ENCODE assay signal across 9 cellular contexts in genomic region chr11:61700221-61700620, GRCh38. TPM values are rescaled to one million over a fixed set of nuclear protein-coding genes. Genes with fewer than 3 reads are reported as not detected.
DNase-seq lines count a peak whose midpoint lies in the region; ATAC-seq and TF ChIP-seq lines count a peak whose summit lies in the region.
"Had no signal": no experiment of that assay in that cellular context is flagged by ENCODE, and none has a peak within 500 bp of the region (broad histone marks: within the 10 kb centered on the region; RNA-seq: fewer than 3 reads in every experiment).

No MANE protein-coding gene starts in this region.

- intact Hi-C loops in body of pancreas (cut with DNase I) = no loop called here

- no peak for TF ChIP-seq CTCF in AG10803 (conservative IDR thresholded peaks at IDR 0.05; ENCODE audit: low read length)
- TF ChIP-seq CTCF in body of pancreas (IDR thresholded peaks at IDR 0.05) = peak in 1 of 7 experiments; percentile 6

- DNase-seq in AG10803 (ENCODE audit: low read depth) (peak; percentile 59), MV-4-11 (lab: John Stamatoyannopoulos, UW) (peak; percentile 86), body of pancreas (peak; percentile 66 to 89 (median 83)), kidney glomerular epithelial cell (lab: John Stamatoyannopoulos, UW) (peak; percentile 14), anterior cingulate cortex (lab: John Stamatoyannopoulos, UW) (no peak)
- no peak for DNase-seq in stimulated activated naive CD8-positive, alpha-beta T cell treated with anti-CD3 and anti-CD28 coated beads, Interleukin-15, Interleukin-2, amounts not matched to agents 100 U/mL and 50 U/mL, for 24 hours
- DNase-seq: CD4-positive, CD25-positive, alpha-beta regulatory T cell had no signal

- no peak for TF ChIP-seq POLR2A in body of pancreas (IDR thresholded peaks at IDR 0.05)

- ATAC-seq in body of pancreas (peak; percentile 48), GM18511 (IDR thresholded peaks at IDR 0.05; ENCODE audit: unreplicated experiment) (no peak), GM21367 (IDR thresholded peaks at IDR 0.05; ENCODE audit: unreplicated experiment) (no peak)
- ATAC-seq in stimulated activated naive CD8-positive, alpha-beta T cell treated with anti-CD3 and anti-CD28 coated beads, Interleukin-15, Interleukin-2, amounts not matched to agents 100 U/mL and 50 U/mL, for 24 hours = no peak

- peaks cover 66% of the 10 kb centered on the region for H3K4me1 ChIP-seq in body of pancreas

- no peaks in the 10 kb centered on the region for H3K27me3 ChIP-seq in body of pancreas

- 0 to 36% methylated on average over 1 to 5 of the region's 5 CpGs for WGBS in body of pancreas, 2 donors

- peak overlapping the region; percentile 75 to 96 (median 82) for H3K27ac ChIP-seq in body of pancreas

- H3K4me3 ChIP-seq in AG10803 (ENCODE audit: low read length) (no peak overlapping the region), body of pancreas (no peak overlapping the region)

- H3K9me3 ChIP-seq in body of pancreas = no peaks in the 10 kb centered on the region

- no peaks in the 10 kb centered on the region for H3K36me3 ChIP-seq in body of pancreas (replicated peaks in 1 of 2; ENCODE audit: insufficient read depth in 1 of 2, low read depth in 2 of 2)

RNA-seq across cellular contexts. Expression of gene DAGLA, which starts 20.0 kb away (rescaled TPM):
- total RNA-seq in body of pancreas = 1 to 10 TPM; 7.0 to 9.9 TPM

RNA-seq across cellular contexts. Expression of gene MYRF, which starts 52.2 kb away (rescaled TPM):
- 10 to 100 TPM; 33.2 to 47.5 TPM for total RNA-seq in body of pancreas

Comparison
In these comparisons a context has a peak if more than half of its experiments do, and no peak if none do; other contexts are left out.
1. DNase-seq: peak in AG10803 (single experiment), MV-4-11 (single experiment), body of pancreas (4 of 4) and kidney glomerular epithelial cell (single experiment); none in stimulated activated naive CD8-positive, alpha-beta T cell treated with anti-CD3 and anti-CD28 coated beads, Interleukin-15, Interleukin-2, amounts not matched to agents 100 U/mL and 50 U/mL, for 24 hours (single experiment) and anterior cingulate cortex (0 of 58).